In genomic region chr4:101555341-101555880, GRCh38 we compare ENCODE assay signal across 17 cellular contexts.
DNase-seq lines count a peak whose midpoint lies in the region; ATAC-seq and TF ChIP-seq lines count a peak whose summit lies in the region.
"Had no signal": no experiment of that assay in that cellular context is flagged by ENCODE, and none has a peak within 500 bp of the region (broad histone marks: within the 10 kb centered on the region; RNA-seq: fewer than 3 reads in every experiment).

No MANE protein-coding gene starts in this region.

- in situ Hi-C loops in mammary epithelial cell (cut with MboI; ENCODE audit: low sequenced_read_pairs in 2 of 2): no loop called here

- dilution Hi-C loops in mammary epithelial cell (cut with HindIII; ENCODE audit: low sequenced_read_pairs): no loop called here

- no peaks in the 10 kb centered on the region for H3K9me3 ChIP-seq in mammary epithelial cell (replicated peaks; ENCODE audit: insufficient read depth, low read length)

- H3K4me2 ChIP-seq in mammary epithelial cell (ENCODE audit: insufficient read depth, low read depth, low read length): no peak overlapping the region
- H3K4me2 ChIP-seq: BLaER1 had no signal

- TF ChIP-seq CTCF in mammary epithelial cell (conservative IDR thresholded peaks at IDR 0.05 in 1 of 2, IDR thresholded peaks at IDR 0.05 in 1 of 2; ENCODE audit: extremely low read depth in 1 of 2, insufficient read depth in 1 of 2, low read depth in 1 of 2, low read length in 2 of 2) (no peak), MCF 10A (IDR thresholded peaks at IDR 0.05; ENCODE audit: unreplicated experiment) (no peak)

- POLR2A ChIA-PET in MCF 10A (lab: Yijun Ruan, JAX): no interaction called here

- no peak overlapping the region for H3K4me3 Mint-ChIP-seq in MCF 10A (ENCODE audit: unreplicated experiment)
- H3K4me3 Mint-ChIP-seq in stimulated activated memory B cell treated with anti-CD40 and anti-IgM and Interleukin-4, amounts not matched to agents 10 μg/mL and 1 μg/mL and 100 μg/mL, for 72 hours: no peak overlapping the region
- H3K4me3 Mint-ChIP-seq: CD14-positive monocyte; CD4-positive, alpha-beta memory T cell; H9 had no signal

- no peak overlapping the region for H3K27ac Mint-ChIP-seq in MCF 10A (ENCODE audit: low read depth, unreplicated experiment)
- H3K27ac Mint-ChIP-seq in stimulated activated memory B cell treated with anti-CD40 and anti-IgM and Interleukin-4, amounts not matched to agents 10 μg/mL and 1 μg/mL and 100 μg/mL, for 72 hours: no peak overlapping the region
- H3K27ac Mint-ChIP-seq: CD14-positive monocyte; CD4-positive, alpha-beta memory T cell; H9 had no signal

- ATAC-seq in esophagus mucosa (peak; percentile 54), HG03457 (IDR thresholded peaks at IDR 0.05; ENCODE audit: unreplicated experiment) (no peak)
- ATAC-seq in stimulated activated memory B cell treated with anti-CD40 and anti-IgM and Interleukin-4, amounts not matched to agents 10 μg/mL and 1 μg/mL and 100 μg/mL, for 72 hours: no peak
- ATAC-seq: HepG2 had no signal

- BruUV-seq in mammary epithelial cell (replicated peaks; lab: Mats Ljungman, UMichigan) (no TSS peak), MCF 10A (replicated peaks; lab: Mats Ljungman, UMichigan) (no TSS peak)

- H3K79me2 ChIP-seq in mammary epithelial cell (ENCODE audit: insufficient read depth, low read length): no peaks in the 10 kb centered on the region

- H3K27ac ChIP-seq in mammary epithelial cell (ENCODE audit: insufficient read depth, low read depth, low read length): no peak overlapping the region
- H3K27ac ChIP-seq: 22Rv1, BLaER1 had no signal

- H3K36me3 ChIP-seq in mammary epithelial cell (ENCODE audit: insufficient read depth, low read length): no peaks in the 10 kb centered on the region

- H3K4me1 ChIP-seq in mammary epithelial cell (ENCODE audit: insufficient read depth, low read length): no peaks in the 10 kb centered on the region

- intact Hi-C loops in mammary epithelial cell (cut with micrococcal nuclease) (no loop called here), MCF 10A (cut with micrococcal nuclease) (no loop called here)

- no peaks in the 10 kb centered on the region for H3K27me3 ChIP-seq in mammary epithelial cell (ENCODE audit: insufficient read depth, low read length)
- H3K27me3 ChIP-seq: BLaER1 had no signal

- no peak overlapping the region for H2AFZ ChIP-seq in mammary epithelial cell (ENCODE audit: low read depth, low read length)

- H3K27me3 Mint-ChIP-seq in MCF 10A (ENCODE audit: insufficient read depth, unreplicated experiment): no peaks in the 10 kb centered on the region
- no peaks in the 10 kb centered on the region for H3K27me3 Mint-ChIP-seq in stimulated activated memory B cell treated with anti-CD40 and anti-IgM and Interleukin-4, amounts not matched to agents 10 μg/mL and 1 μg/mL and 100 μg/mL, for 72 hours

- WGBS in mammary epithelial cell (ENCODE audit: low coverage, missing lambda C conversion rate): 80% methylated on average over 4 of the region's 4 CpGs

- no peaks in the 10 kb centered on the region for H4K20me1 ChIP-seq in mammary epithelial cell (ENCODE audit: insufficient read depth, low read length)
- H4K20me1 ChIP-seq: BLaER1 had no signal

- CTCF ChIA-PET in mammary epithelial cell (lab: Charles Lee; ENCODE audit: low non-redundant PET): no interaction called here
- CTCF ChIA-PET in MCF 10A (lab: Yijun Ruan, JAX): no interaction called here

- H3K36me3 Mint-ChIP-seq in MCF 10A (ENCODE audit: insufficient read depth, unreplicated experiment): no peaks in the 10 kb centered on the region
- H3K36me3 Mint-ChIP-seq in stimulated activated memory B cell treated with anti-CD40 and anti-IgM and Interleukin-4, amounts not matched to agents 10 μg/mL and 1 μg/mL and 100 μg/mL, for 72 hours: peaks cover 34% of the 10 kb centered on the region
- H3K36me3 Mint-ChIP-seq: CD14-positive monocyte had no signal

- DNase-seq in mammary epithelial cell: peak; percentile 34
- DNase-seq in MCF 10A (ENCODE audit: unreplicated experiment): no peak
- peak; percentile 7 for DNase-seq in left kidney (ENCODE audit: low read depth, low spot score)
- no peak for DNase-seq in occipital lobe (lab: John Stamatoyannopoulos, UW)
- no peak for DNase-seq in activated T-cell treated with anti-CD3 and anti-CD28 coated beads, Interleukin-2, amount 50 U/mL, for 1 hour
- DNase-seq: CD4-positive, alpha-beta memory T cell; DMS153; DMS79; GDM1; H9 had no signal

- H3K4me1 Mint-ChIP-seq in MCF 10A (ENCODE audit: insufficient read depth, unreplicated experiment): no peaks in the 10 kb centered on the region
- peaks cover 6% of the 10 kb centered on the region for H3K4me1 Mint-ChIP-seq in stimulated activated memory B cell treated with anti-CD40 and anti-IgM and Interleukin-4, amounts not matched to agents 10 μg/mL and 1 μg/mL and 100 μg/mL, for 72 hours
- H3K4me1 Mint-ChIP-seq: CD14-positive monocyte had no signal

- H3K4me3 ChIP-seq in mammary epithelial cell (replicated peaks in 1 of 3; ENCODE audit: insufficient read depth in 1 of 3, low read depth in 2 of 3, low read length in 3 of 3): no peak overlapping the region
- H3K4me3 ChIP-seq: BLaER1 had no signal

- H3K9ac ChIP-seq in mammary epithelial cell (ENCODE audit: insufficient read depth, low read length): no peak overlapping the region
- H3K9ac ChIP-seq: BLaER1 had no signal

- H3K9me3 Mint-ChIP-seq in MCF 10A (ENCODE audit: unreplicated experiment): no peaks in the 10 kb centered on the region
- peaks cover 15% of the 10 kb centered on the region for H3K9me3 Mint-ChIP-seq in stimulated activated memory B cell treated with anti-CD40 and anti-IgM and Interleukin-4, amounts not matched to agents 10 μg/mL and 1 μg/mL and 100 μg/mL, for 72 hours

Comparison
In these comparisons a context has a peak if more than half of its experiments do, and no peak if none do; other contexts are left out.
1. DNase-seq: peak in mammary epithelial cell (single experiment) and left kidney (single experiment); none in MCF 10A (single experiment), occipital lobe (single experiment) and activated T-cell treated with anti-CD3 and anti-CD28 coated beads, Interleukin-2, amount 50 U/mL, for 1 hour (single experiment).